In genomic region chr19:7942981-7943443, GRCh38 we compare ENCODE assay signal across 8 cellular contexts. TPM values are rescaled to one million over a fixed set of nuclear protein-coding genes. Genes with fewer than 3 reads are reported as not detected.
A peak's percentile ranks its signal among the peaks of the same experiment; 100 is the strongest.
DNase-seq lines count a peak whose midpoint lies in the region; ATAC-seq, FAIRE-seq and TF ChIP-seq lines count a peak whose summit lies in the region.

No MANE protein-coding gene starts in this region.

- in situ Hi-C loops in ACHN (cut with HindIII; ENCODE audit: low pct_ligation_motif_present, low pct_unique_long_range_greater_than_20kb, low sequenced_read_pairs) = no loop called here

- peaks cover 23% of the 10 kb centered on the region for H3K36me3 Mint-ChIP-seq in WTC11

- intact Hi-C loops in heart right ventricle (cut with DNase I) = loop anchor here in 6 of 10 donors (5.0 to 10.0 kb wide), 4 partner anchors 62 to 312 kb away; partner anchors contain the start of gene ELAVL1 (in 2 of the 6)

- CTCF ChIA-PET in WTC11 (lab: Charles Lee) = interaction anchor here (0.6 to 4.5 kb wide), 35 partner anchors 8 to 437 kb away, joined by 3 to 90 read pairs (median 6); partner anchors contain the start of genes CTXN1, MAP2K7, SNAPC2 and TRAPPC5

- peak; percentile 22 for DNase-seq in ACHN
- no peak for DNase-seq in WTC11 (ENCODE audit: low spot score)
- no peak for DNase-seq in heart right ventricle
- no peak for DNase-seq in effector CD8-positive, alpha-beta T cell (lab: John Stamatoyannopoulos, UW)
- no peak for DNase-seq in GM12892 (ENCODE audit: insufficient read length)

- POLR2A ChIA-PET in WTC11 (lab: Charles Lee) = interaction anchor here (0.5 to 2.1 kb wide), 16 partner anchors 11 to 552 kb away, joined by 3 to 13 read pairs (median 4); partner anchors contain the start of genes CTXN1, ELAVL1 and SNAPC2

- 4 to 6% methylated on average over 33 of the region's 33 CpGs for WGBS in heart right ventricle, 2 donors

- H3K9me3 Mint-ChIP-seq in WTC11 = no peaks in the 10 kb centered on the region

- no peaks in the 10 kb centered on the region for H3K27me3 ChIP-seq in heart right ventricle

- H3K4me3 Mint-ChIP-seq in WTC11 = peak overlapping the region; percentile 88

- peaks cover 0 to 36% (median 18%) of the 10 kb centered on the region in 9 donors for H3K36me3 ChIP-seq in heart right ventricle

- ATAC-seq in GM21619 (IDR thresholded peaks at IDR 0.05; ENCODE audit: unreplicated experiment) (peak; percentile 8), WTC11 (peak; percentile 5), heart right ventricle (peak in 3 of 8 donors; percentile 3 to 50 (median 15)), HG03097 (IDR thresholded peaks at IDR 0.05; ENCODE audit: low FRiP score, unreplicated experiment) (no peak)

- H3K27ac ChIP-seq in heart right ventricle (peak overlapping the region; percentile 85 to 98 (median 96)), skin epidermis (peak overlapping the region; percentile 69 to 99 (median 95))

- peaks cover 0 to under 1% (median 0%) of the 10 kb centered on the region in 11 donors for H3K9me3 ChIP-seq in heart right ventricle

- peaks cover 2% of the 10 kb centered on the region; the same call in 1 of the 2 replicates for H3K27me3 Mint-ChIP-seq in WTC11 (ENCODE audit: low read depth)

- FAIRE-seq in GM12892 (lab: Jason Lieb, UNC) = no peak

- no peak for TF ChIP-seq POLR2A in GM12892 (IDR thresholded peaks at IDR 0.05; ENCODE audit: low read depth, low read length)

- H3K4me1 ChIP-seq in heart right ventricle = peaks cover 4 to 26% (median 13%) of the 10 kb centered on the region in 9 donors

- H3K4me3 ChIP-seq in heart right ventricle (peak overlapping the region; percentile 67 to 99 (median 89)), skin epidermis (peak overlapping the region; percentile 74 to 94 (median 85))

- H3K27ac Mint-ChIP-seq in WTC11 = peak overlapping the region; percentile 95

- H3K4me1 Mint-ChIP-seq in WTC11 = peaks cover 8% of the 10 kb centered on the region; the same call in 1 of the 2 replicates

- TF ChIP-seq CTCF in WTC11 (IDR thresholded peaks at IDR 0.05) = no peak
- no peak for TF ChIP-seq CTCF in heart right ventricle (IDR thresholded peaks at IDR 0.05)

TF ChIP-seq in WTC11, 78 proteins besides CTCF, POLR2A, EP300 and RAD21:
- TF ChIP-seq EMX1 (CRISPR knock-in tag; IDR thresholded peaks at IDR 0.05) (0 out of 2 replicates have a peak, but pooled peaks have one; percentile 15), NR1H2 (CRISPR knock-in tag; IDR thresholded peaks at IDR 0.05) (no peak), PREB (CRISPR knock-in tag; IDR thresholded peaks at IDR 0.05; ENCODE audit: borderline replicate concordance) (no peak)

RNA-seq across cellular contexts. Expression of gene TIMM44, which starts 0.5 kb away (rescaled TPM):
- total RNA-seq in WTC11 (2021) (103 to 129 TPM (median 103 TPM) in 3 replicates), heart right ventricle (10 to 100 TPM; 54.9 to 97.5 (median 71.4) TPM)
- 100 to 1,000 TPM; 110 to 188 TPM for polyA plus RNA-seq in heart right ventricle
- 37.6 TPM for polyA plus RNA-seq in GM12892 (2012; ENCODE audit: missing spikeins)

RNA-seq across cellular contexts. Expression of gene CTXN1, which starts 17.1 kb away (rescaled TPM):
- total RNA-seq in WTC11 (2021) (41.5 to 48.2 TPM (median 44.3 TPM) in 3 replicates), heart right ventricle (under 1 TPM in 6 of 10 donors, not detected in 4; 0.18 to 0.44 (median 0.24) TPM)
- under 1 TPM in 1 of 2 donors, not detected in 1; 0.74 TPM for polyA plus RNA-seq in heart right ventricle
- not detected for polyA plus RNA-seq in GM12892 (2012; ENCODE audit: missing spikeins)

RNA-seq across cellular contexts. Expression of gene SNAPC2, which starts 22.9 kb away (rescaled TPM):
- 23.2 to 24.3 TPM (median 23.7 TPM) in 3 replicates for total RNA-seq in WTC11 (2021)
- 10 to 100 TPM in 3 of 10 donors, 1 to 10 TPM in 7; 5.7 to 12.9 (median 9.5) TPM for total RNA-seq in heart right ventricle
- polyA plus RNA-seq in heart right ventricle = 10 to 100 TPM in 1 of 2 donors, 1 to 10 TPM in 1; 7.3 to 26.1 TPM
- 5.7 TPM for polyA plus RNA-seq in GM12892 (2012; ENCODE audit: missing spikeins)

RNA-seq across cellular contexts. Expression of gene TGFBR3L, which starts 28.4 kb away (rescaled TPM):
- 4.1 to 7.4 TPM (median 6.5 TPM) in 3 replicates for total RNA-seq in WTC11 (2021)
- total RNA-seq in heart right ventricle = 10 to 100 TPM in 2 of 10 donors, 1 to 10 TPM in 8; 1.1 to 11.6 (median 4.7) TPM
- polyA plus RNA-seq in heart right ventricle = 1 to 10 TPM; 1.9 to 2.3 TPM
- polyA plus RNA-seq in GM12892 (2012; ENCODE audit: missing spikeins) = not detected

RNA-seq across cellular contexts. Expression of gene MAP2K7, which starts 39.3 kb away (rescaled TPM):
- total RNA-seq in WTC11 (2021) (39.4 to 46.9 TPM (median 46.3 TPM) in 3 replicates), heart right ventricle (10 to 100 TPM; 21.3 to 32.5 (median 24.6) TPM)
- 10 to 100 TPM; 13.1 to 53.8 TPM for polyA plus RNA-seq in heart right ventricle
- polyA plus RNA-seq in GM12892 (2012; ENCODE audit: missing spikeins) = 10.2 TPM

Comparison
In these comparisons a context has a peak if more than half of its experiments do, and no peak if none do; other contexts are left out.
1. RNA of gene CTXN1, which starts 17.1 kb away (total RNA-seq): 41.5 to 48.2 TPM in WTC11; 0.18 to 0.44 TPM in heart right ventricle; every median in the first group is over 10 times any median in the second.